In the genomic region with DNA sequence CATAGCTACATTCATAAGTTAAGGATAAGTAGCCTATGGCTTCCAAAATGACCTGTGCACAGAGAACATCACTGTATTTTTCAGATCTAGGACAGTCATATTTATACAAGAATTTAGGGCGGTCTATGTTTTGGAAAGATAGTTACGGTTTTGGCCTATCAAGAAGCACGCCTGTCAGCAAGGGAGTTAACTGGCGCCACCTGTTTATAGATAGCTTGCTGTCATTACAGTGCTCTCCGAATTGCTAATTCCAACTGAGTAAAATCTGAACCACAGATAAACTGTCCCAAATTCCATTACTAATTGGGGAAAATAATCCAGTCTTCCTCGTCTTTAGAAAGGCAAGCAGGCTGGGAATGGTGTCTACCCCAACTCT, we compare ENCODE assay signal across 1 cellular context.
TF ChIP-seq lines count a peak whose summit lies in the region.

No MANE protein-coding gene starts in this region.

TF ChIP-seq in HepG2, 621 proteins besides CTCF, POLR2A, EP300 and RAD21 (continued from another document):
- TF ChIP-seq, protein P1, sequence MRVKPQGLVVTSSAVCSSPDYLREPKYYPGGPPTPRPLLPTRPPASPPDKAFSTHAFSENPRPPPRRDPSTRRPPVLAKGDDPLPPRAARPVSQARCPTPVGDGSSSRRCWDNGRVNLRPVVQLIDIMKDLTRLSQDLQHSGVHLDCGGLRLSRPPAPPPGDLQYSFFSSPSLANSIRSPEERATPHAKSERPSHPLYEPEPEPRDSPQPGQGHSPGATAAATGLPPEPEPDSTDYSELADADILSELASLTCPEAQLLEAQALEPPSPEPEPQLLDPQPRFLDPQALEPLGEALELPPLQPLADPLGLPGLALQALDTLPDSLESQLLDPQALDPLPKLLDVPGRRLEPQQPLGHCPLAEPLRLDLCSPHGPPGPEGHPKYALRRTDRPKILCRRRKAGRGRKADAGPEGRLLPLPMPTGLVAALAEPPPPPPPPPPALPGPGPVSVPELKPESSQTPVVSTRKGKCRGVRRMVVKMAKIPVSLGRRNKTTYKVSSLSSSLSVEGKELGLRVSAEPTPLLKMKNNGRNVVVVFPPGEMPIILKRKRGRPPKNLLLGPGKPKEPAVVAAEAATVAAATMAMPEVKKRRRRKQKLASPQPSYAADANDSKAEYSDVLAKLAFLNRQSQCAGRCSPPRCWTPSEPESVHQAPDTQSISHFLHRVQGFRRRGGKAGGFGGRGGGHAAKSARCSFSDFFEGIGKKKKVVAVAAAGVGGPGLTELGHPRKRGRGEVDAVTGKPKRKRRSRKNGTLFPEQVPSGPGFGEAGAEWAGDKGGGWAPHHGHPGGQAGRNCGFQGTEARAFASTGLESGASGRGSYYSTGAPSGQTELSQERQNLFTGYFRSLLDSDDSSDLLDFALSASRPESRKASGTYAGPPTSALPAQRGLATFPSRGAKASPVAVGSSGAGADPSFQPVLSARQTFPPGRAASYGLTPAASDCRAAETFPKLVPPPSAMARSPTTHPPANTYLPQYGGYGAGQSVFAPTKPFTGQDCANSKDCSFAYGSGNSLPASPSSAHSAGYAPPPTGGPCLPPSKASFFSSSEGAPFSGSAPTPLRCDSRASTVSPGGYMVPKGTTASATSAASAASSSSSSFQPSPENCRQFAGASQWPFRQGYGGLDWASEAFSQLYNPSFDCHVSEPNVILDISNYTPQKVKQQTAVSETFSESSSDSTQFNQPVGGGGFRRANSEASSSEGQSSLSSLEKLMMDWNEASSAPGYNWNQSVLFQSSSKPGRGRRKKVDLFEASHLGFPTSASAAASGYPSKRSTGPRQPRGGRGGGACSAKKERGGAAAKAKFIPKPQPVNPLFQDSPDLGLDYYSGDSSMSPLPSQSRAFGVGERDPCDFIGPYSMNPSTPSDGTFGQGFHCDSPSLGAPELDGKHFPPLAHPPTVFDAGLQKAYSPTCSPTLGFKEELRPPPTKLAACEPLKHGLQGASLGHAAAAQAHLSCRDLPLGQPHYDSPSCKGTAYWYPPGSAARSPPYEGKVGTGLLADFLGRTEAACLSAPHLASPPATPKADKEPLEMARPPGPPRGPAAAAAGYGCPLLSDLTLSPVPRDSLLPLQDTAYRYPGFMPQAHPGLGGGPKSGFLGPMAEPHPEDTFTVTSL (CRISPR knock-in tag; IDR thresholded peaks at IDR 0.05; ENCODE audit: borderline replicate concordance): no peak
- no peak for TF ChIP-seq ZNF709 (CRISPR knock-in tag; IDR thresholded peaks at IDR 0.05)
- TF ChIP-seq, protein P2, sequence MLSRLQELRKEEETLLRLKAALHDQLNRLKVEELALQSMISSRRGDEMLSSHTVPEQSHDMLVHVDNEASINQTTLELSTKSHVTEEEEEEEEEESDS (CRISPR knock-in tag; IDR thresholded peaks at IDR 0.05; ENCODE audit: borderline replicate concordance): no peak
- TF ChIP-seq KLF13 (CRISPR knock-in tag; IDR thresholded peaks at IDR 0.05): no peak
- TF ChIP-seq ZFP90 (CRISPR knock-in tag; IDR thresholded peaks at IDR 0.05; ENCODE audit: borderline replicate concordance): no peak
- TF ChIP-seq ZNF777 (CRISPR knock-in tag; IDR thresholded peaks at IDR 0.05): no peak
- no peak for TF ChIP-seq ZNF558 (CRISPR knock-in tag; IDR thresholded peaks at IDR 0.05; ENCODE audit: borderline replicate concordance)
- TF ChIP-seq MEIS2 (CRISPR knock-in tag; IDR thresholded peaks at IDR 0.05): no peak
- TF ChIP-seq XRCC5 (optimal IDR thresholded peaks at IDR 0.05; ENCODE audit: low read length): no peak
- no peak for TF ChIP-seq NFKB2 (CRISPR knock-in tag; IDR thresholded peaks at IDR 0.05; ENCODE audit: borderline replicate concordance)
